In genomic region chr6:34673079-34673478, GRCh38 we compare ENCODE assay signal across 10 cellular contexts. TPM values are rescaled to one million over a fixed set of nuclear protein-coding genes. Genes with fewer than 3 reads are reported as not detected.
DNase-seq lines count a peak whose midpoint lies in the region; TF ChIP-seq lines count a peak whose summit lies in the region.
"Had no signal": no experiment of that assay in that cellular context is flagged by ENCODE, and none has a peak within 500 bp of the region (broad histone marks: within the 10 kb centered on the region; RNA-seq: fewer than 3 reads in every experiment).

No MANE protein-coding gene starts in this region.

- H3K4me1 Mint-ChIP-seq in activated naive CD8-positive, alpha-beta T cell treated with anti-CD3 and anti-CD28 coated beads for 36 hours: peaks cover 53% of the 10 kb centered on the region
- H3K4me1 Mint-ChIP-seq in mesothelial cell of epicardium: peaks cover 13% of the 10 kb centered on the region

- no peaks in the 10 kb centered on the region for H3K9me3 Mint-ChIP-seq in activated naive CD8-positive, alpha-beta T cell treated with anti-CD3 and anti-CD28 coated beads for 36 hours
- H3K9me3 Mint-ChIP-seq in mesothelial cell of epicardium: no peaks in the 10 kb centered on the region

- no peaks in the 10 kb centered on the region for H3K27me3 Mint-ChIP-seq in activated naive CD8-positive, alpha-beta T cell treated with anti-CD3 and anti-CD28 coated beads for 36 hours
- no peaks in the 10 kb centered on the region for H3K27me3 Mint-ChIP-seq in mesothelial cell of epicardium (ENCODE audit: low read depth)

- DNase-seq in HL-60 (ENCODE audit: low read depth in 1 of 2, low spot score in 1 of 2) (no peak), mesothelial cell of epicardium (ENCODE audit: low spot score in 2 of 2, unreplicated experiment in 2 of 2) (no peak), NCI-H2171 (lab: John Stamatoyannopoulos, UW) (no peak), NK-92 (lab: John Stamatoyannopoulos, UW; ENCODE audit: unreplicated experiment) (no peak), DMS114 treated with DMSO at 0.1 percent for 48 hours (lab: John Stamatoyannopoulos, UW; ENCODE audit: unreplicated experiment) (no peak), H4 (ENCODE audit: low spot score) (no peak)
- no peak for DNase-seq in activated naive CD8-positive, alpha-beta T cell treated with anti-CD3 and anti-CD28 coated beads for 36 hours
- DNase-seq: NCI-H226, trophoblast cell had no signal

- no peak for TF ChIP-seq CTCF in HL-60 (IDR thresholded peaks at IDR 0.05; ENCODE audit: insufficient read depth, low read length)
- TF ChIP-seq CTCF in mesothelial cell of epicardium (IDR thresholded peaks at IDR 0.05; ENCODE audit: unreplicated experiment): no peak

- peak overlapping the region; percentile 19 to 93 (median 57); a peak in 21 of 22 replicates for H3K4me2 ChIP-seq in BLaER1 treated with 17β-estradiol and CSF1 and Interleukin-3, amounts not matched to agents 10 nM and 100 nM

- peak overlapping the region in 10 of 11 experiments; percentile 2 to 56 (median 21); a peak in 12 of 22 replicates for H3K9ac ChIP-seq in BLaER1 treated with 17β-estradiol and CSF1 and Interleukin-3, amounts not matched to agents 10 nM and 100 nM

- H4K20me1 ChIP-seq in BLaER1 treated with 17β-estradiol and CSF1 and Interleukin-3, amounts not matched to agents 10 nM and 100 nM: peaks cover 6 to 80% (median 42%) of the 10 kb centered on the region in 11 experiments; a peak in 15 of 22 replicates

- H3K4me3 Mint-ChIP-seq in activated naive CD8-positive, alpha-beta T cell treated with anti-CD3 and anti-CD28 coated beads for 36 hours: peak overlapping the region; percentile 72
- H3K4me3 Mint-ChIP-seq in mesothelial cell of epicardium: no peak overlapping the region

- peaks cover 0 to 27% (median 17%) of the 10 kb centered on the region in 11 experiments; a peak in 18 of 22 replicates for H3K36me3 ChIP-seq in BLaER1 treated with 17β-estradiol and CSF1 and Interleukin-3, amounts not matched to agents 10 nM and 100 nM

- no peak overlapping the region for H3K4me3 ChIP-seq in BLaER1 treated with 17β-estradiol and CSF1 and Interleukin-3, amounts not matched to agents 10 nM and 100 nM
- H3K4me3 ChIP-seq in HL-60 (replicated peaks; ENCODE audit: insufficient read depth, low read length): no peak overlapping the region

- H3K27ac Mint-ChIP-seq in activated naive CD8-positive, alpha-beta T cell treated with anti-CD3 and anti-CD28 coated beads for 36 hours: peak overlapping the region; percentile 88
- peak overlapping the region; percentile 72 for H3K27ac Mint-ChIP-seq in mesothelial cell of epicardium

- H3K4me1 ChIP-seq in BLaER1 treated with 17β-estradiol and CSF1 and Interleukin-3, amounts not matched to agents 10 nM and 100 nM: peaks cover 38 to 67% (median 39%) of the 10 kb centered on the region in 10 experiments

- peaks cover 0 to 7% (median 0%) of the 10 kb centered on the region in 11 experiments; a peak in 1 of 22 replicates for H3K9me3 ChIP-seq in BLaER1 treated with 17β-estradiol and CSF1 and Interleukin-3, amounts not matched to agents 10 nM and 100 nM (replicated peaks in 1 of 11)

- H3K27me3 ChIP-seq in BLaER1 treated with 17β-estradiol and CSF1 and Interleukin-3, amounts not matched to agents 10 nM and 100 nM: no peaks in the 10 kb centered on the region
- H3K27me3 ChIP-seq in HL-60 (ENCODE audit: insufficient read depth, poor library complexity, severe bottlenecking): no peaks in the 10 kb centered on the region

- peaks cover 6% of the 10 kb centered on the region for H3K36me3 Mint-ChIP-seq in activated naive CD8-positive, alpha-beta T cell treated with anti-CD3 and anti-CD28 coated beads for 36 hours
- H3K36me3 Mint-ChIP-seq in mesothelial cell of epicardium: peaks cover 4% of the 10 kb centered on the region

- H3K27ac ChIP-seq in BLaER1 treated with 17β-estradiol and CSF1 and Interleukin-3, amounts not matched to agents 10 nM and 100 nM: peak overlapping the region in 10 of 11 experiments; percentile 11 to 77 (median 48); a peak in 17 of 22 replicates
- peak overlapping the region; percentile 13; the same call in 1 of the 2 replicates for H3K27ac ChIP-seq in HL-60 (replicated peaks)

RNA-seq across cellular contexts. Expression of gene ILRUN, which starts 23.5 kb away (rescaled TPM):
- total RNA-seq in activated naive CD8-positive, alpha-beta T cell treated with anti-CD3 and anti-CD28 coated beads for 36 hours: 10 to 100 TPM; 45.7 to 46.1 TPM
- 55.6 to 61.0 TPM (median 59.4 TPM) in 3 replicates for total RNA-seq in mesothelial cell of epicardium
- 28.9 and 29.9 TPM in 2 replicates for total RNA-seq in H4 (2014; rRNA removed; shearing (Covaris generic))
